ENCODE assay signal across 9 cellular contexts in genomic region chr3:48428863-48429415, GRCh38. TPM values are rescaled to one million over a fixed set of nuclear protein-coding genes. Genes with fewer than 3 reads are reported as not detected.
DNase-seq lines count a peak whose midpoint lies in the region; ATAC-seq and TF ChIP-seq lines count a peak whose summit lies in the region.
"Had no signal": no experiment of that assay in that cellular context is flagged by ENCODE, and none has a peak within 500 bp of the region (broad histone marks: within the 10 kb centered on the region; RNA-seq: fewer than 3 reads in every experiment).

No MANE protein-coding gene starts in this region.

- peaks cover 0 to 2% (median 0%) of the 10 kb centered on the region in 11 donors for H3K9me3 Mint-ChIP-seq in naive thymus-derived CD4-positive, alpha-beta T cell

- CTCF ChIA-PET in SK-N-SH (lab: Yijun Ruan, JAX), result interaction anchor here (0.9 to 13.2 kb wide), 5 partner anchors 10 to 235 kb away, joined by 3 to 399 read pairs (median 6); partner anchors contain the start of genes CCDC51 and TMA7
- CTCF ChIA-PET in naive thymus-derived CD4-positive, alpha-beta T cell (lab: Charles Lee), result no interaction called here

- H3K27me3 Mint-ChIP-seq in naive thymus-derived CD4-positive, alpha-beta T cell, result peaks cover 0 to 30% (median 0%) of the 10 kb centered on the region in 5 donors

- peaks cover 22 to 40% (median 29%) of the 10 kb centered on the region in 11 experiments for H3K36me3 ChIP-seq in BLaER1 treated with 17β-estradiol and CSF1 and Interleukin-3, amounts not matched to agents 10 nM and 100 nM
- H3K36me3 ChIP-seq in GM23248 (ENCODE audit: low read depth) (no peaks in the 10 kb centered on the region), SK-N-SH (replicated peaks in 1 of 2; ENCODE audit: control insufficient read depth in 1 of 2, insufficient read depth in 2 of 2, low read length in 1 of 2) (peaks cover 4 to 20% of the 10 kb centered on the region in 2 experiments), fibroblast of lung (ENCODE audit: control insufficient read depth, insufficient read depth, low read length) (peaks cover 7% of the 10 kb centered on the region)
- H3K36me3 ChIP-seq in naive thymus-derived CD4-positive, alpha-beta T cell (ENCODE audit: control insufficient read depth in 2 of 3, insufficient read depth in 3 of 3, low read length in 3 of 3), result peaks cover 0 to 23% (median 3%) of the 10 kb centered on the region in 3 experiments

- TF ChIP-seq CTCF in SK-N-SH (IDR thresholded peaks at IDR 0.05) (no peak), fibroblast of lung (conservative IDR thresholded peaks at IDR 0.05 in 1 of 2, IDR thresholded peaks at IDR 0.05 in 1 of 2; ENCODE audit: low read depth in 1 of 2, low read length in 2 of 2) (no peak)

- peaks cover 0 to 51% (median 34%) of the 10 kb centered on the region in 11 experiments; a peak in 18 of 22 replicates for H4K20me1 ChIP-seq in BLaER1 treated with 17β-estradiol and CSF1 and Interleukin-3, amounts not matched to agents 10 nM and 100 nM
- no peaks in the 10 kb centered on the region for H4K20me1 ChIP-seq in GM23248 (ENCODE audit: insufficient read depth)
- H4K20me1 ChIP-seq in SK-N-SH (ENCODE audit: insufficient read depth), result no peaks in the 10 kb centered on the region
- no peaks in the 10 kb centered on the region for H4K20me1 ChIP-seq in fibroblast of lung (ENCODE audit: control insufficient read depth, extremely low read depth, insufficient read depth, low read length)

- H3F3A ChIP-seq in GM23248 (ENCODE audit: insufficient read depth) (0 out of 2 replicates have a peak, but pooled peaks cover 6% of the 10 kb centered on the region), SK-N-SH (replicated peaks; ENCODE audit: insufficient read depth) (no peaks in the 10 kb centered on the region)

- H3K27ac Mint-ChIP-seq in naive thymus-derived CD4-positive, alpha-beta T cell, result no peak overlapping the region

- H3K36me3 Mint-ChIP-seq in naive thymus-derived CD4-positive, alpha-beta T cell, result peaks cover 0 to 12% (median 0%) of the 10 kb centered on the region in 5 donors

- POLR2A ChIA-PET in SK-N-SH (lab: Yijun Ruan, JAX), result interaction anchor here (0.6 to 1.7 kb wide), 9 partner anchors 10 to 163 kb away, joined by 3 to 11 read pairs (median 4); partner anchors contain the start of genes ATRIP, CCDC51 and TMA7
- POLR2A ChIA-PET in naive thymus-derived CD4-positive, alpha-beta T cell (lab: Charles Lee), result interaction anchor here (1.0 kb wide), 1 partner anchor 13 kb away, joined by 3 read pairs; no protein-coding TSS in a partner anchor

- peak overlapping the region; percentile 67 to 99 (median 96) for H3K27ac ChIP-seq in BLaER1 treated with 17β-estradiol and CSF1 and Interleukin-3, amounts not matched to agents 10 nM and 100 nM
- H3K27ac ChIP-seq in GM23248 (no peak overlapping the region), SK-N-SH (ENCODE audit: low read depth in 2 of 2, low read length in 1 of 2) (peak overlapping the region; percentile 54 to 89; a peak in 3 of 4 replicates), fibroblast of lung (ENCODE audit: insufficient read depth, low read length) (peak overlapping the region; percentile 28)
- peak overlapping the region; percentile 41 for H3K27ac ChIP-seq in naive thymus-derived CD4-positive, alpha-beta T cell (ENCODE audit: low read depth, low read length)

- peaks cover 37 to 64% (median 57%) of the 10 kb centered on the region in 10 experiments for H3K4me1 ChIP-seq in BLaER1 treated with 17β-estradiol and CSF1 and Interleukin-3, amounts not matched to agents 10 nM and 100 nM
- H3K4me1 ChIP-seq in GM23248 (ENCODE audit: insufficient read depth) (peaks cover 13% of the 10 kb centered on the region), SK-N-SH (ENCODE audit: control insufficient read depth in 1 of 2, insufficient read depth in 2 of 2, low read depth in 1 of 2, low read length in 1 of 2) (peaks cover 7 to 49% of the 10 kb centered on the region in 2 experiments; a peak in 2 of 4 replicates), fibroblast of lung (ENCODE audit: control insufficient read depth, extremely low read depth, insufficient read depth, low read length) (peaks cover 21% of the 10 kb centered on the region)
- H3K4me1 ChIP-seq in naive thymus-derived CD4-positive, alpha-beta T cell (ENCODE audit: control insufficient read depth in 2 of 2, insufficient read depth in 2 of 2, low read length in 2 of 2), result peaks cover 8 to 10% of the 10 kb centered on the region in 2 donors

- in situ Hi-C loops in GM23248 (cut with MboI), result no loop called here

- WGBS in GM23248 (ENCODE audit: low coverage in 1 of 2, low lambda C conversion rate in 2 of 2, missing lambda C conversion rate in 2 of 2), 2 experiments, result 0% methylated on average over 5 to 33 of the region's 65 CpGs
- WGBS in SK-N-SH (ENCODE audit: low lambda C conversion rate), result 0% methylated on average over 13 of the region's 65 CpGs

- peak overlapping the region; percentile 89 to 100 (median 97) for H3K9ac ChIP-seq in BLaER1 treated with 17β-estradiol and CSF1 and Interleukin-3, amounts not matched to agents 10 nM and 100 nM
- H3K9ac ChIP-seq in GM23248 (peak overlapping the region; percentile 79), SK-N-SH (peak overlapping the region; percentile 84), fibroblast of lung (ENCODE audit: insufficient read depth, low read length) (peak overlapping the region; percentile 75)

- H3K27me3 ChIP-seq in BLaER1 treated with 17β-estradiol and CSF1 and Interleukin-3, amounts not matched to agents 10 nM and 100 nM, result no peaks in the 10 kb centered on the region
- no peaks in the 10 kb centered on the region for H3K27me3 ChIP-seq in GM23248 (replicated peaks; ENCODE audit: insufficient read depth)
- H3K27me3 ChIP-seq in SK-N-SH (ENCODE audit: insufficient read depth), result no peaks in the 10 kb centered on the region
- no peaks in the 10 kb centered on the region for H3K27me3 ChIP-seq in fibroblast of lung (ENCODE audit: control insufficient read depth, insufficient read depth, low read length)
- no peaks in the 10 kb centered on the region for H3K27me3 ChIP-seq in naive thymus-derived CD4-positive, alpha-beta T cell (ENCODE audit: control insufficient read depth in 2 of 2, insufficient read depth in 2 of 2, low read length in 2 of 2)

- no peak for TF ChIP-seq RAD21 in SK-N-SH (IDR thresholded peaks at IDR 0.05; ENCODE audit: low read length)

- no peak for TF ChIP-seq EP300 in SK-N-SH (IDR thresholded peaks at IDR 0.05; ENCODE audit: borderline replicate concordance in 1 of 2, low read depth in 1 of 2, low read length in 1 of 2)

- ATAC-seq in naive thymus-derived CD4-positive, alpha-beta T cell, result peak; percentile 58

- H3K4me3 ChIP-seq in BLaER1 treated with 17β-estradiol and CSF1 and Interleukin-3, amounts not matched to agents 10 nM and 100 nM, result peak overlapping the region; percentile 88 to 97 (median 92)
- H3K4me3 ChIP-seq in GM23248, result peak overlapping the region; percentile 81
- peak overlapping the region; percentile 73 to 79 for H3K4me3 ChIP-seq in SK-N-SH (ENCODE audit: low read depth in 2 of 2, low read length in 1 of 2)
- peak overlapping the region; percentile 57 to 69 (median 62) for H3K4me3 ChIP-seq in fibroblast of lung (replicated peaks in 1 of 4; ENCODE audit: control extremely low read depth in 1 of 4, insufficient read depth in 1 of 4, low read depth in 3 of 4, low read length in 4 of 4)
- H3K4me3 ChIP-seq in naive thymus-derived CD4-positive, alpha-beta T cell (ENCODE audit: low read length), result peak overlapping the region; percentile 51

- H2AFZ ChIP-seq in GM23248 (peak overlapping the region; percentile 82), SK-N-SH (ENCODE audit: low read depth) (peak overlapping the region; percentile 63; the same call in 1 of the 2 replicates), fibroblast of lung (ENCODE audit: low read length) (no peak overlapping the region)

- H3K9me3 ChIP-seq in BLaER1 treated with 17β-estradiol and CSF1 and Interleukin-3, amounts not matched to agents 10 nM and 100 nM (replicated peaks in 1 of 11), result no peaks in the 10 kb centered on the region
- H3K9me3 ChIP-seq in GM23248 (ENCODE audit: low read depth) (no peaks in the 10 kb centered on the region), SK-N-SH (no peaks in the 10 kb centered on the region), fibroblast of lung (ENCODE audit: control insufficient read depth, insufficient read depth, low read depth, low read length) (no peaks in the 10 kb centered on the region)
- no peaks in the 10 kb centered on the region for H3K9me3 ChIP-seq in naive thymus-derived CD4-positive, alpha-beta T cell (ENCODE audit: control insufficient read depth in 2 of 3, low read length in 3 of 3)

- intact Hi-C loops in naive thymus-derived CD4-positive, alpha-beta T cell (cut with micrococcal nuclease), result no loop called here

- H3K4me2 ChIP-seq in BLaER1 treated with 17β-estradiol and CSF1 and Interleukin-3, amounts not matched to agents 10 nM and 100 nM, result peak overlapping the region; percentile 87 to 100 (median 98)
- H3K4me2 ChIP-seq in GM23248 (ENCODE audit: unreplicated experiment) (peak overlapping the region; percentile 69), SK-N-SH (peak overlapping the region; percentile 99; the same call in 1 of the 2 replicates), fibroblast of lung (ENCODE audit: extremely low read depth, insufficient read depth, low read length) (peak overlapping the region; percentile 79)

- no peaks in the 10 kb centered on the region for H3K9me2 ChIP-seq in GM23248 (ENCODE audit: insufficient read depth)
- H3K9me2 ChIP-seq in SK-N-SH, result no peaks in the 10 kb centered on the region

- peaks cover 0 to 17% (median 0%) of the 10 kb centered on the region in 7 donors for H3K4me1 Mint-ChIP-seq in naive thymus-derived CD4-positive, alpha-beta T cell

- H3K79me2 ChIP-seq in GM23248 (ENCODE audit: insufficient read depth), result no peaks in the 10 kb centered on the region
- peaks cover 46% of the 10 kb centered on the region for H3K79me2 ChIP-seq in SK-N-SH (ENCODE audit: insufficient read depth)
- no peaks in the 10 kb centered on the region for H3K79me2 ChIP-seq in fibroblast of lung (ENCODE audit: control insufficient read depth, insufficient read depth, low read length)

- DNase-seq in GM23248, result peak; percentile 64
- DNase-seq in SK-N-SH, result peak; percentile 89
- peak; percentile 31 to 40 for DNase-seq in fibroblast of lung (ENCODE audit: low read depth in 2 of 2)
- no peak for DNase-seq in naive thymus-derived CD4-positive, alpha-beta T cell
- DNase-seq in T-helper 2 cell, result no peak
- DNase-seq in NCI-H774 (lab: John Stamatoyannopoulos, UW), result no peak
- DNase-seq in foreskin melanocyte, result no peak

- peak overlapping the region in 6 of 10 donors; percentile 38 to 90 (median 56) for H3K4me3 Mint-ChIP-seq in naive thymus-derived CD4-positive, alpha-beta T cell

RNA-seq across cellular contexts. Expression of gene PLXNB1, which starts 0.9 kb away (rescaled TPM):
- total RNA-seq in GM23248 (2014; rRNA removed; shearing (Covaris generic)), result 5.5 and 8.0 TPM in 2 replicates
- 3.3 and 4.9 TPM in 2 replicates for polyA plus RNA-seq in GM23248 (2016; fragmentation: Nextera tagmentation; extraction: Ambion mirVana)
- 38.0 and 39.8 TPM in 2 replicates for polyA plus RNA-seq in SK-N-SH (2012; rRNA removed)
- 6.5 and 13.9 TPM in 2 replicates for polyA plus RNA-seq in SK-N-SH (2012; cell fraction: cytosol; rRNA removed)
- polyA plus RNA-seq in SK-N-SH (2012; cell fraction: nucleus; rRNA removed), result 195 and 267 TPM in 2 replicates
- total RNA-seq in fibroblast of lung, result 37.2 and 44.6 TPM in 2 replicates
- 12.8 and 14.3 TPM in 2 replicates for polyA plus RNA-seq in fibroblast of lung
- polyA plus RNA-seq in fibroblast of lung (2012), result 12.0 and 14.9 TPM in 2 replicates
- 33.0 and 36.1 TPM in 2 replicates for polyA minus RNA-seq in fibroblast of lung (ENCODE audit: low replicate concordance)
- total RNA-seq in naive thymus-derived CD4-positive, alpha-beta T cell, result 1 to 10 TPM in 4 of 5 experiments, under 1 TPM in 1; 0.79 to 3.3 (median 2.7) TPM
- not detected for polyA plus RNA-seq in naive thymus-derived CD4-positive, alpha-beta T cell

RNA-seq across cellular contexts. Expression of gene CCDC51, which starts 11.0 kb away (rescaled TPM):
- 10.1 and 10.6 TPM in 2 replicates for total RNA-seq in GM23248 (2014; rRNA removed; shearing (Covaris generic))
- polyA plus RNA-seq in GM23248 (2016; fragmentation: Nextera tagmentation; extraction: Ambion mirVana) (14.0 and 14.9 TPM in 2 replicates), SK-N-SH (2012; rRNA removed) (24.2 and 29.6 TPM in 2 replicates), fibroblast of lung (11.9 and 14.8 TPM in 2 replicates)
- 22.7 and 27.4 TPM in 2 replicates for polyA plus RNA-seq in SK-N-SH (2012; cell fraction: cytosol; rRNA removed)
- 15.3 and 20.4 TPM in 2 replicates for polyA plus RNA-seq in SK-N-SH (2012; cell fraction: nucleus; rRNA removed)
- 19.3 and 27.2 TPM in 2 replicates for total RNA-seq in fibroblast of lung
- polyA plus RNA-seq in fibroblast of lung (2012), result 12.2 and 13.9 TPM in 2 replicates
- polyA minus RNA-seq in fibroblast of lung (ENCODE audit: low replicate concordance), result 5.0 and 8.6 TPM in 2 replicates
- 10 to 100 TPM in 1 of 5 experiments, 1 to 10 TPM in 4; 3.6 to 16.5 (median 5.0) TPM for total RNA-seq in naive thymus-derived CD4-positive, alpha-beta T cell
- 10 to 100 TPM; 10.2 to 14.3 TPM for polyA plus RNA-seq in naive thymus-derived CD4-positive, alpha-beta T cell

RNA-seq across cellular contexts. Expression of gene TMA7, which starts 11.1 kb away (rescaled TPM):
- 150 and 244 TPM in 2 replicates for total RNA-seq in GM23248 (2014; rRNA removed; shearing (Covaris generic))
- 535 and 552 TPM in 2 replicates for polyA plus RNA-seq in GM23248 (2016; fragmentation: Nextera tagmentation; extraction: Ambion mirVana)
- 393 and 438 TPM in 2 replicates for polyA plus RNA-seq in SK-N-SH (2012; rRNA removed)
- 655 and 1,170 TPM in 2 replicates for polyA plus RNA-seq in SK-N-SH (2012; cell fraction: cytosol; rRNA removed)
- polyA plus RNA-seq in SK-N-SH (2012; cell fraction: nucleus; rRNA removed), result 91.0 and 95.9 TPM in 2 replicates
- 305 and 306 TPM in 2 replicates for total RNA-seq in fibroblast of lung
- polyA plus RNA-seq in fibroblast of lung, result 337 and 356 TPM in 2 replicates
- 561 and 583 TPM in 2 replicates for polyA plus RNA-seq in fibroblast of lung (2012)
- 0.59 TPM in 1 of 2 replicates, not detected in the other for polyA minus RNA-seq in fibroblast of lung (ENCODE audit: low replicate concordance)
- 100 to 1,000 TPM; 193 to 278 (median 236) TPM for total RNA-seq in naive thymus-derived CD4-positive, alpha-beta T cell
- polyA plus RNA-seq in naive thymus-derived CD4-positive, alpha-beta T cell, result 100 to 1,000 TPM; 512 to 752 TPM

RNA-seq across cellular contexts. Expression of gene ATRIP, which starts 17.6 kb away (rescaled TPM):
- total RNA-seq in GM23248 (2014; rRNA removed; shearing (Covaris generic)), result 8.4 and 9.5 TPM in 2 replicates
- 4.2 and 4.6 TPM in 2 replicates for polyA plus RNA-seq in GM23248 (2016; fragmentation: Nextera tagmentation; extraction: Ambion mirVana)
- polyA plus RNA-seq in SK-N-SH (2012; rRNA removed), result 5.6 and 6.5 TPM in 2 replicates
- 4.0 and 4.3 TPM in 2 replicates for polyA plus RNA-seq in SK-N-SH (2012; cell fraction: cytosol; rRNA removed)
- polyA plus RNA-seq in SK-N-SH (2012; cell fraction: nucleus; rRNA removed), result 12.5 and 14.9 TPM in 2 replicates
- total RNA-seq in fibroblast of lung, result 3.0 and 3.6 TPM in 2 replicates
- 5.0 and 7.0 TPM in 2 replicates for polyA plus RNA-seq in fibroblast of lung
- 3.9 and 8.3 TPM in 2 replicates for polyA plus RNA-seq in fibroblast of lung (2012)
- 10.2 and 28.6 TPM in 2 replicates for polyA minus RNA-seq in fibroblast of lung (ENCODE audit: low replicate concordance)
- total RNA-seq in naive thymus-derived CD4-positive, alpha-beta T cell, result 10 to 100 TPM in 3 of 5 experiments, 1 to 10 TPM in 2; 7.9 to 14.2 (median 12.5) TPM
- 10 to 100 TPM; 10.7 to 16.2 TPM for polyA plus RNA-seq in naive thymus-derived CD4-positive, alpha-beta T cell

RNA-seq across cellular contexts. Expression of gene FBXW12, which starts 56.9 kb away (rescaled TPM):
- total RNA-seq in GM23248 (2014; rRNA removed; shearing (Covaris generic)), result not detected in 2 replicates
- polyA plus RNA-seq in GM23248 (2016; fragmentation: Nextera tagmentation; extraction: Ambion mirVana), result not detected in 2 replicates
- 0.07 TPM in 1 of 2 replicates, not detected in the other for polyA plus RNA-seq in SK-N-SH (2012; rRNA removed)
- 0.04 TPM in 1 of 2 replicates, not detected in the other for polyA plus RNA-seq in SK-N-SH (2012; cell fraction: cytosol; rRNA removed)
- polyA plus RNA-seq in SK-N-SH (2012; cell fraction: nucleus; rRNA removed), result 0.11 and 0.13 TPM in 2 replicates
- not detected in 2 replicates for total RNA-seq in fibroblast of lung
- 0.05 and 0.06 TPM in 2 replicates for polyA plus RNA-seq in fibroblast of lung
- not detected in 2 replicates for polyA plus RNA-seq in fibroblast of lung (2012)
- not detected in 2 replicates for polyA minus RNA-seq in fibroblast of lung (ENCODE audit: low replicate concordance)
- total RNA-seq in naive thymus-derived CD4-positive, alpha-beta T cell, result not detected
- polyA plus RNA-seq in naive thymus-derived CD4-positive, alpha-beta T cell, result not detected
- total RNA-seq: LHCN-M2 had no signal

Comparison
In these comparisons a context has a peak if more than half of its experiments do, and no peak if none do; other contexts are left out.
1. DNase-seq: peak in GM23248 (single experiment), SK-N-SH (single experiment) and fibroblast of lung (2 of 2); none in naive thymus-derived CD4-positive, alpha-beta T cell (0 of 9), T-helper 2 cell (0 of 5), NCI-H774 (single experiment) and foreskin melanocyte (single experiment).
2. Peak in every context shown above with its lines, with median percentiles within 50 percentile points of each other: H3K4me2 ChIP-seq, H3K4me3 ChIP-seq and H3K9ac ChIP-seq.